8 cellular contexts compared by ENCODE assay signal in genomic region chr14:39433452-39433813, GRCh38. TPM values are rescaled to one million over a fixed set of nuclear protein-coding genes. Genes with fewer than 3 reads are reported as not detected.
A peak's percentile ranks its signal among the peaks of the same experiment; 100 is the strongest.
DNase-seq lines count a peak whose midpoint lies in the region; ATAC-seq lines count a peak whose summit lies in the region.

No MANE protein-coding gene starts in this region.

- peak overlapping the region; percentile 76 for H3K9ac ChIP-seq in iPS-18a (ENCODE audit: low read length)

- H3K4me3 ChIP-seq in iPS-18a (ENCODE audit: low read length) = peak overlapping the region; percentile 82

- no peak for ATAC-seq in stimulated activated memory B cell treated with anti-CD40 and anti-IgM and Interleukin-4, amounts not matched to agents 10 μg/mL and 1 μg/mL and 100 μg/mL, for 72 hours
- ATAC-seq in GM19397 (IDR thresholded peaks at IDR 0.05; ENCODE audit: unreplicated experiment) = no peak

- DNase-seq in NCI-H82 (lab: John Stamatoyannopoulos, UW) (peak; percentile 32), NCI-H82 treated with DMSO at 0.1 percent for 48 hours (lab: John Stamatoyannopoulos, UW; ENCODE audit: unreplicated experiment) (no peak), D341Med (ENCODE audit: low spot score) (no peak), NCI-H2196 (lab: John Stamatoyannopoulos, UW; ENCODE audit: unreplicated experiment) (no peak)
- no peak for DNase-seq in activated T-helper 1 cell treated with anti-CD3 and anti-CD28 coated beads, Interleukin-12 subunit alpha, Interleukin-12 subunit beta, Interleukin-2, Interleukin-4 antibody, amounts not matched to agents 30 ng/mL and 10 ng/mL and 1 ng/mL, durations not matched to agents 14 hours and 24 hours and 36 hours (ENCODE audit: low spot score)

- H3K27me3 ChIP-seq in iPS-18a (ENCODE audit: control insufficient read depth, insufficient read depth, low read length) = no peaks in the 10 kb centered on the region

- no peaks in the 10 kb centered on the region for H3K9me3 Mint-ChIP-seq in activated T-helper 1 cell treated with anti-CD3 and anti-CD28 coated beads, Interleukin-12 subunit alpha, Interleukin-12 subunit beta, Interleukin-2, Interleukin-4 antibody, amounts not matched to agents 30 ng/mL and 10 ng/mL and 1 ng/mL, durations not matched to agents 14 hours and 24 hours and 36 hours
- no peaks in the 10 kb centered on the region for H3K9me3 Mint-ChIP-seq in stimulated activated memory B cell treated with anti-CD40 and anti-IgM and Interleukin-4, amounts not matched to agents 10 μg/mL and 1 μg/mL and 100 μg/mL, for 72 hours

- H3K4me1 Mint-ChIP-seq in activated T-helper 1 cell treated with anti-CD3 and anti-CD28 coated beads, Interleukin-12 subunit alpha, Interleukin-12 subunit beta, Interleukin-2, Interleukin-4 antibody, amounts not matched to agents 30 ng/mL and 10 ng/mL and 1 ng/mL, durations not matched to agents 14 hours and 24 hours and 36 hours (ENCODE audit: low read depth) = peaks cover 36% of the 10 kb centered on the region
- H3K4me1 Mint-ChIP-seq in stimulated activated memory B cell treated with anti-CD40 and anti-IgM and Interleukin-4, amounts not matched to agents 10 μg/mL and 1 μg/mL and 100 μg/mL, for 72 hours = peaks cover 37% of the 10 kb centered on the region

- H3K4me3 Mint-ChIP-seq in activated T-helper 1 cell treated with anti-CD3 and anti-CD28 coated beads, Interleukin-12 subunit alpha, Interleukin-12 subunit beta, Interleukin-2, Interleukin-4 antibody, amounts not matched to agents 30 ng/mL and 10 ng/mL and 1 ng/mL, durations not matched to agents 14 hours and 24 hours and 36 hours = peak overlapping the region; percentile 99
- H3K4me3 Mint-ChIP-seq in stimulated activated memory B cell treated with anti-CD40 and anti-IgM and Interleukin-4, amounts not matched to agents 10 μg/mL and 1 μg/mL and 100 μg/mL, for 72 hours = peak overlapping the region; percentile 98

- no peaks in the 10 kb centered on the region for H3K36me3 ChIP-seq in iPS-18a (ENCODE audit: control insufficient read depth, low read depth, low read length)

- H3K9me3 ChIP-seq in iPS-18a (ENCODE audit: control insufficient read depth, low read depth, low read length) = no peaks in the 10 kb centered on the region

- peak overlapping the region; percentile 90 for H3K27ac Mint-ChIP-seq in activated T-helper 1 cell treated with anti-CD3 and anti-CD28 coated beads, Interleukin-12 subunit alpha, Interleukin-12 subunit beta, Interleukin-2, Interleukin-4 antibody, amounts not matched to agents 30 ng/mL and 10 ng/mL and 1 ng/mL, durations not matched to agents 14 hours and 24 hours and 36 hours
- H3K27ac Mint-ChIP-seq in stimulated activated memory B cell treated with anti-CD40 and anti-IgM and Interleukin-4, amounts not matched to agents 10 μg/mL and 1 μg/mL and 100 μg/mL, for 72 hours = peak overlapping the region; percentile 100

- intact Hi-C loops in activated T-helper 1 cell treated with anti-CD3 and anti-CD28 coated beads, Interleukin-12 subunit alpha, Interleukin-12 subunit beta, Interleukin-2, Interleukin-4 antibody, amounts not matched to agents 30 ng/mL and 10 ng/mL and 1 ng/mL, durations not matched to agents 14 hours and 24 hours and 36 hours (cut with micrococcal nuclease) = loop anchor here (1.0 to 10.0 kb wide), 3 partner anchors 13 to 1369 kb away; no protein-coding TSS in a partner anchor

- no peak overlapping the region for H3K27ac ChIP-seq in iPS-18a (ENCODE audit: low read length)

- no peaks in the 10 kb centered on the region for H3K4me1 ChIP-seq in iPS-18a (ENCODE audit: control insufficient read depth, low read depth, low read length)

- H3K36me3 Mint-ChIP-seq in activated T-helper 1 cell treated with anti-CD3 and anti-CD28 coated beads, Interleukin-12 subunit alpha, Interleukin-12 subunit beta, Interleukin-2, Interleukin-4 antibody, amounts not matched to agents 30 ng/mL and 10 ng/mL and 1 ng/mL, durations not matched to agents 14 hours and 24 hours and 36 hours (ENCODE audit: low read depth) = peaks cover 2% of the 10 kb centered on the region
- no peaks in the 10 kb centered on the region for H3K36me3 Mint-ChIP-seq in stimulated activated memory B cell treated with anti-CD40 and anti-IgM and Interleukin-4, amounts not matched to agents 10 μg/mL and 1 μg/mL and 100 μg/mL, for 72 hours

- no peaks in the 10 kb centered on the region for H3K27me3 Mint-ChIP-seq in activated T-helper 1 cell treated with anti-CD3 and anti-CD28 coated beads, Interleukin-12 subunit alpha, Interleukin-12 subunit beta, Interleukin-2, Interleukin-4 antibody, amounts not matched to agents 30 ng/mL and 10 ng/mL and 1 ng/mL, durations not matched to agents 14 hours and 24 hours and 36 hours (ENCODE audit: insufficient read depth)
- no peaks in the 10 kb centered on the region for H3K27me3 Mint-ChIP-seq in stimulated activated memory B cell treated with anti-CD40 and anti-IgM and Interleukin-4, amounts not matched to agents 10 μg/mL and 1 μg/mL and 100 μg/mL, for 72 hours

RNA-seq across cellular contexts. Expression of gene FBXO33, which starts 1.2 kb away (rescaled TPM):
- total RNA-seq in activated T-helper 1 cell treated with anti-CD3 and anti-CD28 coated beads, Interleukin-12 subunit alpha, Interleukin-12 subunit beta, Interleukin-2, Interleukin-4 antibody, amounts not matched to agents 30 ng/mL and 10 ng/mL and 1 ng/mL, durations not matched to agents 14 hours and 24 hours and 36 hours = 18.1 and 20.5 TPM in 2 replicates
